In genomic region chr1:175169305-175170018, GRCh38 we compare ENCODE assay signal across 1 cellular context.
A peak's percentile ranks its signal among the peaks of the same experiment; 100 is the strongest.
TF ChIP-seq lines count a peak whose summit lies in the region.

No MANE protein-coding gene starts in this region.

TF ChIP-seq in liver, 16 proteins besides CTCF, POLR2A, EP300 and RAD21 (continued from another document):
- TF ChIP-seq REST (IDR thresholded peaks at IDR 0.05) (peak; percentile 21), FOXA1 (IDR thresholded peaks at IDR 0.05) (peak; percentile 32), HNF4G (IDR thresholded peaks at IDR 0.05) (no peak)
